In genomic region chr1:45221716-45222115, GRCh38 we compare ENCODE assay signal across 30 cellular contexts. TPM values are rescaled to one million over a fixed set of nuclear protein-coding genes. Genes with fewer than 3 reads are reported as not detected.
A peak's percentile ranks its signal among the peaks of the same experiment; 100 is the strongest.
DNase-seq lines count a peak whose midpoint lies in the region; ATAC-seq, FAIRE-seq and TF ChIP-seq lines count a peak whose summit lies in the region.
"Had no signal": no experiment of that assay in that cellular context is flagged by ENCODE, and none has a peak within 500 bp of the region (broad histone marks: within the 10 kb centered on the region; RNA-seq: fewer than 3 reads in every experiment).

No MANE protein-coding gene starts in this region.

- no peaks in the 10 kb centered on the region for H3K79me2 ChIP-seq in astrocyte (ENCODE audit: insufficient read depth, low read length)

- H3K9me3 Mint-ChIP-seq in astrocyte (ENCODE audit: unreplicated experiment), result peaks cover 2% of the 10 kb centered on the region
- H3K9me3 Mint-ChIP-seq: activated naive CD8-positive, alpha-beta T cell treated with anti-CD3 and anti-CD28 coated beads, Interleukin-2, amount 50 U/mL, for 24 hours; natural killer cell treated with Interleukin-12 subunit alpha and Interleukin-12 subunit beta and Interleukin-15 and Interleukin-18, amount 100 ng/mL, for 72 hours; stimulated activated naive CD8-positive, alpha-beta T cell treated with anti-CD3 and anti-CD28 coated beads, Interleukin-15, amount 100 ng/mL, for 72 hours; T-helper 2 cell treated with Interferon-gamma antibody and Interleukin-4, amounts not matched to agents 5 μg/mL and 100 μg/mL, for 36 hours had no signal

- H3K4me3 Mint-ChIP-seq in astrocyte (ENCODE audit: unreplicated experiment), result no peak overlapping the region
- H3K4me3 Mint-ChIP-seq: activated CD4-positive, alpha-beta T cell treated with anti-CD3 and anti-CD28 coated beads for 36 hours; activated naive CD8-positive, alpha-beta T cell treated with anti-CD3 and anti-CD28 coated beads, Interleukin-2, amount 50 U/mL, for 24 hours; brain; CD4-positive, CD25-positive, alpha-beta regulatory T cell; natural killer cell treated with Interleukin-12 subunit alpha and Interleukin-12 subunit beta and Interleukin-15 and Interleukin-18, amount 100 ng/mL, for 72 hours; stimulated activated naive CD8-positive, alpha-beta T cell treated with anti-CD3 and anti-CD28 coated beads, Interleukin-15, amount 100 ng/mL, for 72 hours; T-helper 2 cell treated with Interferon-gamma antibody and Interleukin-4, amounts not matched to agents 5 μg/mL and 100 μg/mL, for 36 hours had no signal

- H3K27me3 Mint-ChIP-seq in astrocyte (ENCODE audit: low read depth, unreplicated experiment), result peaks cover 8% of the 10 kb centered on the region
- H3K27me3 Mint-ChIP-seq: activated naive CD8-positive, alpha-beta T cell treated with anti-CD3 and anti-CD28 coated beads, Interleukin-2, amount 50 U/mL, for 24 hours; stimulated activated naive CD8-positive, alpha-beta T cell treated with anti-CD3 and anti-CD28 coated beads, Interleukin-15, amount 100 ng/mL, for 72 hours had no signal

- no peaks in the 10 kb centered on the region for H4K20me1 ChIP-seq in astrocyte (ENCODE audit: insufficient read depth, low read length)

- no peaks in the 10 kb centered on the region for H3K36me3 Mint-ChIP-seq in astrocyte (ENCODE audit: low read depth, unreplicated experiment)
- H3K36me3 Mint-ChIP-seq: brain; CD4-positive, CD25-positive, alpha-beta regulatory T cell; natural killer cell treated with Interleukin-12 subunit alpha and Interleukin-12 subunit beta and Interleukin-15 and Interleukin-18, amount 100 ng/mL, for 72 hours had no signal

- TF ChIP-seq CTCF in astrocyte (IDR thresholded peaks at IDR 0.05; ENCODE audit: insufficient read depth, low read depth, low read length), result no peak

- H3K27me3 ChIP-seq in astrocyte (ENCODE audit: insufficient read depth, low read length), result no peaks in the 10 kb centered on the region
- H3K27me3 ChIP-seq in effector memory CD4-positive, alpha-beta T cell (replicated peaks; ENCODE audit: control insufficient read depth, insufficient read depth, low read length, poor library complexity, severe bottlenecking), result no peaks in the 10 kb centered on the region
- H3K27me3 ChIP-seq: thyroid gland had no signal

- no peak for FAIRE-seq in astrocyte (lab: Jason Lieb, UNC)
- FAIRE-seq: G401.6 had no signal

- no peak overlapping the region for H3K27ac ChIP-seq in astrocyte (ENCODE audit: low read depth, low read length)
- H3K27ac ChIP-seq in effector memory CD4-positive, alpha-beta T cell (ENCODE audit: insufficient read depth, low read length, poor library complexity, severe bottlenecking), result no peak overlapping the region
- H3K27ac ChIP-seq: 22Rv1, thyroid gland had no signal

- no peak overlapping the region for H3K4me3 ChIP-seq in astrocyte (ENCODE audit: insufficient read depth, low read depth, low read length)
- no peak overlapping the region for H3K4me3 ChIP-seq in effector memory CD4-positive, alpha-beta T cell (ENCODE audit: insufficient read depth, low read depth, low read length, poor library complexity, severe bottlenecking)
- H3K4me3 ChIP-seq: lung, mucosa of descending colon, thyroid gland had no signal

- no peaks in the 10 kb centered on the region for H3K4me1 Mint-ChIP-seq in astrocyte (ENCODE audit: low read depth, unreplicated experiment)
- H3K4me1 Mint-ChIP-seq: activated CD4-positive, alpha-beta T cell treated with anti-CD3 and anti-CD28 coated beads for 36 hours; activated naive CD8-positive, alpha-beta T cell treated with anti-CD3 and anti-CD28 coated beads, Interleukin-2, amount 50 U/mL, for 24 hours; brain; CD4-positive, CD25-positive, alpha-beta regulatory T cell; stimulated activated naive CD8-positive, alpha-beta T cell treated with anti-CD3 and anti-CD28 coated beads, Interleukin-15, amount 100 ng/mL, for 72 hours had no signal

- DNase-seq in DMS53 (lab: John Stamatoyannopoulos, UW) (peak; percentile 6), DMS53 treated with DMSO at 0.1 percent for 48 hours (lab: John Stamatoyannopoulos, UW; ENCODE audit: unreplicated experiment) (no peak), astrocyte (ENCODE audit: low read depth) (peak; percentile 37), fibroblast of gingiva (ENCODE audit: low read depth) (peak; percentile 14), stromal cell of bone marrow (ENCODE audit: low read depth) (peak; percentile 50), NCI-H2227 treated with DMSO at 0.1 percent for 48 hours (lab: John Stamatoyannopoulos, UW) (no peak)
- DNase-seq in effector memory CD4-positive, alpha-beta T cell, result no peak
- DNase-seq: activated CD4-positive, alpha-beta T cell treated with anti-CD3 and anti-CD28 coated beads for 36 hours; activated CD8-positive, alpha-beta memory T cell treated with anti-CD3 and anti-CD28 coated beads for 24 hours; activated naive CD8-positive, alpha-beta T cell treated with anti-CD3 and anti-CD28 coated beads, Interleukin-2, amount 50 U/mL, for 24 hours; activated T-cell treated with anti-CD3 and anti-CD28 coated beads, Interleukin-2, amount 50 U/mL, for 1 hour; CD4-positive, CD25-positive, alpha-beta regulatory T cell; effector CD8-positive, alpha-beta T cell; glutamatergic neuron; KG1; mucosa of descending colon; NCI-H1417 treated with DMSO at 0.1 percent for 48 hours; NCI-H2081; NCI-H748 treated with DMSO at 0.1 percent for 48 hours; stimulated activated naive CD8-positive, alpha-beta T cell treated with anti-CD3 and anti-CD28 coated beads, Interleukin-15, amount 100 ng/mL, for 72 hours; thyroid gland had no signal

- H3K9ac ChIP-seq in astrocyte (ENCODE audit: low read length), result no peak overlapping the region

- no peak overlapping the region for H3K4me2 ChIP-seq in astrocyte (ENCODE audit: low read length)

- H3K36me3 ChIP-seq in astrocyte (ENCODE audit: insufficient read depth, low read length), result no peaks in the 10 kb centered on the region
- H3K36me3 ChIP-seq in effector memory CD4-positive, alpha-beta T cell (ENCODE audit: control insufficient read depth, insufficient read depth, low read length), result no peaks in the 10 kb centered on the region
- H3K36me3 ChIP-seq: thyroid gland had no signal

- H3K4me1 ChIP-seq in astrocyte (ENCODE audit: insufficient read depth, low read length), result no peaks in the 10 kb centered on the region
- no peaks in the 10 kb centered on the region for H3K4me1 ChIP-seq in effector memory CD4-positive, alpha-beta T cell (ENCODE audit: control insufficient read depth, insufficient read depth, low read length, poor library complexity, severe bottlenecking)
- H3K4me1 ChIP-seq: thyroid gland had no signal

- no peak for ATAC-seq in HG03342 (IDR thresholded peaks at IDR 0.05; ENCODE audit: unreplicated experiment)
- ATAC-seq: activated CD4-positive, alpha-beta T cell treated with anti-CD3 and anti-CD28 coated beads for 36 hours; activated naive CD8-positive, alpha-beta T cell treated with anti-CD3 and anti-CD28 coated beads, Interleukin-2, amount 50 U/mL, for 24 hours; esophagus mucosa; HCT116; mucosa of descending colon; natural killer cell treated with Interleukin-12 subunit alpha and Interleukin-12 subunit beta and Interleukin-15 and Interleukin-18, amount 100 ng/mL, for 72 hours; stimulated activated naive CD8-positive, alpha-beta T cell treated with anti-CD3 and anti-CD28 coated beads, Interleukin-15, amount 100 ng/mL, for 72 hours had no signal

- H3K27ac Mint-ChIP-seq in astrocyte (ENCODE audit: unreplicated experiment), result no peak overlapping the region
- H3K27ac Mint-ChIP-seq: activated CD4-positive, alpha-beta T cell treated with anti-CD3 and anti-CD28 coated beads for 36 hours; activated naive CD8-positive, alpha-beta T cell treated with anti-CD3 and anti-CD28 coated beads, Interleukin-2, amount 50 U/mL, for 24 hours; brain; CD4-positive, CD25-positive, alpha-beta regulatory T cell; natural killer cell treated with Interleukin-12 subunit alpha and Interleukin-12 subunit beta and Interleukin-15 and Interleukin-18, amount 100 ng/mL, for 72 hours; stimulated activated naive CD8-positive, alpha-beta T cell treated with anti-CD3 and anti-CD28 coated beads, Interleukin-15, amount 100 ng/mL, for 72 hours; T-helper 2 cell treated with Interferon-gamma antibody and Interleukin-4, amounts not matched to agents 5 μg/mL and 100 μg/mL, for 36 hours had no signal

- no peaks in the 10 kb centered on the region for H3K9me3 ChIP-seq in astrocyte (ENCODE audit: insufficient read depth, low read depth, low read length)
- no peaks in the 10 kb centered on the region for H3K9me3 ChIP-seq in effector memory CD4-positive, alpha-beta T cell (ENCODE audit: control insufficient read depth, low read length)
- H3K9me3 ChIP-seq: mucosa of descending colon, thyroid gland had no signal

- no peak overlapping the region for H2AFZ ChIP-seq in astrocyte (ENCODE audit: low read depth, low read length)

RNA-seq across cellular contexts. Expression of gene ZSWIM5, which starts 15.3 kb away (rescaled TPM):
- 0.79 and 1.1 TPM in 2 replicates for total RNA-seq in astrocyte

Comparison
In these comparisons a context has a peak if more than half of its experiments do, and no peak if none do; other contexts are left out.
1. DNase-seq: peak in DMS53 (single experiment), astrocyte (single experiment), fibroblast of gingiva (single experiment) and stromal cell of bone marrow (single experiment); none in DMS53 treated with DMSO at 0.1 percent for 48 hours (single experiment), effector memory CD4-positive, alpha-beta T cell (0 of 3) and NCI-H2227 treated with DMSO at 0.1 percent for 48 hours (single experiment).